ENCODE assay signal across 8 cellular contexts in the genomic region with DNA sequence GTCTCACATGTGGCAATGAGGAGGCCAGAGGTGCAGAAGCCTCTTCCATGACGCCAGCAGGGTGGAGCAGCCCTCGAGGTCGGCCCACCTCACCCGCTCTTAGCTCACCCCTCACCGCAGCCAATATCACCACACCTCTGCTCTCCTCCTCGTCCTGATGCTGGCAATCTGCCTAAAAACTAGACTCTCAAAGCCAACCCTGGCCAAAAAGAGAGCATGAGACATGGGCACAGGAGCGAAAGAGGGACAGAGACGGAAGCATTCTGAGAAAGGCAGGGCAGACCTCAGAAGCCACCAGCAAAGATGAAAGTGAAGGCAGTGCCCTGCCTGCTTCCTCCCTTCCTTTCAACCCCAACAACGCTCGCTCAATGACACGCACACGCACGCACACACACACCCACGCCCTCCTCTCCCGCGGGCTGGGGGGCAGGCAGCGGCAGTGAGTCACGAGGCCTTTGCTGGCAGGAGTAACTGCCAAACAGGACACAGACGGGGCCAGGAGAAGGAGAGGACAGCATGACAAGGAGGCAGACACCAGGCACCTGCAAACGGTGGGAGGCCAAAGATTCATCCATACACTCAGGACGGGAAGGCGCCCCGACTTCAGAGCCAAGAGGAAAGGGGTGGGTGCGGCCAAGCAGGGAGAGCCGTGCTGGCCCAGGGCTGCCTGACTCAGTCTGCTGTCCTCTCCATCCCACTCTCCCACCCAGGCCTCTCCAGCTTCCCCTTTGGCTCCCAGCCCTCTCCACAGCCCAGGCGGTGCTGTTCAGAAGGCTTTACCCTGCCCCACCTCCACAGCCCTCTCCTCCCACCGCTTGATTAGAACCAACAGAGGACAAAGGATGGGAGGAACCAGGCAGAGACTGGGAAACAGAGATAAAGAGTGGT. TPM values are rescaled to one million over a fixed set of nuclear protein-coding genes. Genes with fewer than 3 reads are reported as not detected.
DNase-seq lines count a peak whose midpoint lies in the region; ATAC-seq and TF ChIP-seq lines count a peak whose summit lies in the region.

No MANE protein-coding gene starts in this region.

- no peaks in the 10 kb centered on the region for H3K27me3 ChIP-seq in testis

- ATAC-seq in natural killer cell treated with Interleukin-12 subunit alpha and Interleukin-12 subunit beta and Interleukin-15 and Interleukin-18, amount 100 ng/mL, for 72 hours = peak; percentile 89 to 90
- no peak for ATAC-seq in HG03135 (IDR thresholded peaks at IDR 0.05; ENCODE audit: unreplicated experiment)
- no peak for ATAC-seq in GM18505 (IDR thresholded peaks at IDR 0.05; ENCODE audit: unreplicated experiment)

- TF ChIP-seq POLR2A in testis (IDR thresholded peaks at IDR 0.05) = no peak
- TF ChIP-seq POLR2A in GM18505 (IDR thresholded peaks at IDR 0.05; ENCODE audit: borderline replicate concordance, extremely low read depth, insufficient read depth, insufficient read length) = no peak

- peaks cover 77% of the 10 kb centered on the region for H3K4me1 Mint-ChIP-seq in T-helper 1 cell treated with Interleukin-12 subunit alpha and Interleukin-12 subunit beta and Interleukin-4 antibody, amounts not matched to agents 30 μg/mL and 1 μg/mL, for 36 hours (ENCODE audit: low read depth)
- H3K4me1 Mint-ChIP-seq in activated naive CD8-positive, alpha-beta T cell (ENCODE audit: low read depth) = peaks cover 67% of the 10 kb centered on the region
- peaks cover 15 to 17% of the 10 kb centered on the region in 2 donors for H3K4me1 Mint-ChIP-seq in natural killer cell treated with Interleukin-12 subunit alpha and Interleukin-12 subunit beta and Interleukin-15 and Interleukin-18, amount 100 ng/mL, for 72 hours (ENCODE audit: low read depth in 2 of 2)
- peaks cover 6% of the 10 kb centered on the region for H3K4me1 Mint-ChIP-seq in mesothelial cell of epicardium

- peak overlapping the region in 1 of 2 donors; percentile 20 for H3K27ac ChIP-seq in testis

- peaks cover 37% of the 10 kb centered on the region for H3K4me1 ChIP-seq in testis

- WGBS in testis, 2 donors = 54 to 69% methylated on average over 22 to 27 of the region's 27 CpGs

- no peaks in the 10 kb centered on the region for H3K9me3 Mint-ChIP-seq in T-helper 1 cell treated with Interleukin-12 subunit alpha and Interleukin-12 subunit beta and Interleukin-4 antibody, amounts not matched to agents 30 μg/mL and 1 μg/mL, for 36 hours
- no peaks in the 10 kb centered on the region for H3K9me3 Mint-ChIP-seq in activated naive CD8-positive, alpha-beta T cell (ENCODE audit: low read depth)
- peaks cover 2% of the 10 kb centered on the region for H3K9me3 Mint-ChIP-seq in natural killer cell treated with Interleukin-12 subunit alpha and Interleukin-12 subunit beta and Interleukin-15 and Interleukin-18, amount 100 ng/mL, for 72 hours
- H3K9me3 Mint-ChIP-seq in mesothelial cell of epicardium = peaks cover 3% of the 10 kb centered on the region

- TF ChIP-seq CTCF in testis (IDR thresholded peaks at IDR 0.05) (no peak), mesothelial cell of epicardium (IDR thresholded peaks at IDR 0.05; ENCODE audit: unreplicated experiment) (no peak)

- H3K36me3 ChIP-seq in testis (ENCODE audit: low read depth, missing control alignments) = no peaks in the 10 kb centered on the region

- peaks cover 38% of the 10 kb centered on the region for H3K36me3 Mint-ChIP-seq in T-helper 1 cell treated with Interleukin-12 subunit alpha and Interleukin-12 subunit beta and Interleukin-4 antibody, amounts not matched to agents 30 μg/mL and 1 μg/mL, for 36 hours (ENCODE audit: low read depth)
- H3K36me3 Mint-ChIP-seq in activated naive CD8-positive, alpha-beta T cell = peaks cover 8% of the 10 kb centered on the region
- no peaks in the 10 kb centered on the region for H3K36me3 Mint-ChIP-seq in natural killer cell treated with Interleukin-12 subunit alpha and Interleukin-12 subunit beta and Interleukin-15 and Interleukin-18, amount 100 ng/mL, for 72 hours
- no peaks in the 10 kb centered on the region for H3K36me3 Mint-ChIP-seq in mesothelial cell of epicardium

- intact Hi-C loops in testis (cut with DNase I; ENCODE audit: low total_unique reads) = no loop called here

- peak overlapping the region; percentile 89 for H3K4me3 Mint-ChIP-seq in T-helper 1 cell treated with Interleukin-12 subunit alpha and Interleukin-12 subunit beta and Interleukin-4 antibody, amounts not matched to agents 30 μg/mL and 1 μg/mL, for 36 hours
- H3K4me3 Mint-ChIP-seq in activated naive CD8-positive, alpha-beta T cell = peak overlapping the region; percentile 87
- H3K4me3 Mint-ChIP-seq in natural killer cell treated with Interleukin-12 subunit alpha and Interleukin-12 subunit beta and Interleukin-15 and Interleukin-18, amount 100 ng/mL, for 72 hours = peak overlapping the region; percentile 73
- no peak overlapping the region for H3K4me3 Mint-ChIP-seq in mesothelial cell of epicardium

- DNase-seq in AG08396 (ENCODE audit: low spot score) (peak; percentile 51), testis (peak; percentile 80), mesothelial cell of epicardium (ENCODE audit: low spot score in 2 of 2, unreplicated experiment in 2 of 2) (no peak)
- peak; percentile 75 for DNase-seq in natural killer cell treated with Interleukin-12 subunit alpha and Interleukin-12 subunit beta and Interleukin-15 and Interleukin-18, amount 100 ng/mL, for 72 hours (ENCODE audit: low spot score)

- H3K9me3 ChIP-seq in testis = no peaks in the 10 kb centered on the region

- peak overlapping the region; percentile 97 for H3K27ac Mint-ChIP-seq in T-helper 1 cell treated with Interleukin-12 subunit alpha and Interleukin-12 subunit beta and Interleukin-4 antibody, amounts not matched to agents 30 μg/mL and 1 μg/mL, for 36 hours
- H3K27ac Mint-ChIP-seq in activated naive CD8-positive, alpha-beta T cell = peak overlapping the region; percentile 97
- H3K27ac Mint-ChIP-seq in natural killer cell treated with Interleukin-12 subunit alpha and Interleukin-12 subunit beta and Interleukin-15 and Interleukin-18, amount 100 ng/mL, for 72 hours = peak overlapping the region; percentile 53 to 80
- H3K27ac Mint-ChIP-seq in mesothelial cell of epicardium = no peak overlapping the region

- H3K4me3 ChIP-seq in testis = no peak overlapping the region

- H3K27me3 Mint-ChIP-seq in T-helper 1 cell treated with Interleukin-12 subunit alpha and Interleukin-12 subunit beta and Interleukin-4 antibody, amounts not matched to agents 30 μg/mL and 1 μg/mL, for 36 hours (ENCODE audit: low read depth) = no peaks in the 10 kb centered on the region
- no peaks in the 10 kb centered on the region for H3K27me3 Mint-ChIP-seq in activated naive CD8-positive, alpha-beta T cell
- H3K27me3 Mint-ChIP-seq in natural killer cell treated with Interleukin-12 subunit alpha and Interleukin-12 subunit beta and Interleukin-15 and Interleukin-18, amount 100 ng/mL, for 72 hours = peaks cover 24% of the 10 kb centered on the region in 2 donors
- peaks cover 67% of the 10 kb centered on the region for H3K27me3 Mint-ChIP-seq in mesothelial cell of epicardium (ENCODE audit: low read depth)

RNA-seq across cellular contexts. Expression of gene IGSF9B, which starts 11.4 kb away (rescaled TPM):
- 1 to 10 TPM; 1.8 to 9.1 TPM for total RNA-seq in natural killer cell treated with Interleukin-12 subunit alpha and Interleukin-12 subunit beta and Interleukin-15 and Interleukin-18, amount 100 ng/mL, for 72 hours
- total RNA-seq in testis (100 to 1,000 TPM in 1 of 2 donors, 10 to 100 TPM in 1; 71.9 to 119 TPM), mesothelial cell of epicardium (4.8 to 7.0 TPM (median 5.8 TPM) in 3 replicates)
- 16.8 TPM for polyA plus RNA-seq in testis (ENCODE audit: insufficient read depth, low read depth, low replicate concordance)

Comparison
In these comparisons a context has a peak if more than half of its experiments do, and no peak if none do; other contexts are left out.
1. DNase-seq: peak in AG08396 (single experiment), natural killer cell treated with Interleukin-12 subunit alpha and Interleukin-12 subunit beta and Interleukin-15 and Interleukin-18, amount 100 ng/mL, for 72 hours (single experiment) and testis (single experiment); none in mesothelial cell of epicardium (0 of 2).
2. ATAC-seq: peak in natural killer cell treated with Interleukin-12 subunit alpha and Interleukin-12 subunit beta and Interleukin-15 and Interleukin-18, amount 100 ng/mL, for 72 hours (2 of 2); none in HG03135 (single experiment) and GM18505 (single experiment).